Comparison of ENCODE assay signal across 1 cellular context in genomic region chr12:43836455-43836989, GRCh38.
TF ChIP-seq lines count a peak whose summit lies in the region.

No MANE protein-coding gene starts in this region.

TF ChIP-seq in IMR-90, 13 proteins besides CTCF, POLR2A, EP300 and RAD21:
- TF ChIP-seq CEBPB (IDR thresholded peaks at IDR 0.05; ENCODE audit: low read depth, low read length): no peak
- TF ChIP-seq MAFK (IDR thresholded peaks at IDR 0.05; ENCODE audit: low read depth, low read length): no peak
- no peak for TF ChIP-seq USF2 (IDR thresholded peaks at IDR 0.05; ENCODE audit: low read depth, low read length)
- TF ChIP-seq RFX5 (IDR thresholded peaks at IDR 0.05; ENCODE audit: low read depth, low read length): no peak
- no peak for TF ChIP-seq CHD1 (IDR thresholded peaks at IDR 0.05; ENCODE audit: low read depth, low read length)
- TF ChIP-seq BHLHE40 (IDR thresholded peaks at IDR 0.05; ENCODE audit: low read depth, low read length): peak; percentile 74
- no peak for TF ChIP-seq RCOR1 (IDR thresholded peaks at IDR 0.05; ENCODE audit: insufficient replicate concordance, low read length)
- no peak for TF ChIP-seq MXI1 (IDR thresholded peaks at IDR 0.05; ENCODE audit: borderline replicate concordance, low read depth, low read length)
- no peak for TF ChIP-seq NFE2L2 (IDR thresholded peaks at IDR 0.05; ENCODE audit: low read depth, low read length)
TF ChIP-seq in IMR-90: peak in this region for 1.
